Comparison of ENCODE assay signal across 13 cellular contexts in genomic region chr7:116426428-116427156, GRCh38.
DNase-seq lines count a peak whose midpoint lies in the region; ATAC-seq and TF ChIP-seq lines count a peak whose summit lies in the region.
"Had no signal": no experiment of that assay in that cellular context is flagged by ENCODE, and none has a peak within 500 bp of the region (broad histone marks: within the 10 kb centered on the region; RNA-seq: fewer than 3 reads in every experiment).

No MANE protein-coding gene starts in this region.

- peak; percentile 67 to 86 for ATAC-seq in right cardiac atrium
- ATAC-seq in upper lobe of right lung = peak; percentile 38
- no peak for ATAC-seq in HG03521 (IDR thresholded peaks at IDR 0.05; ENCODE audit: unreplicated experiment)
- ATAC-seq in HG03139 (IDR thresholded peaks at IDR 0.05; ENCODE audit: unreplicated experiment) = no peak

- CTCF ChIA-PET in activated naive CD4-positive, alpha-beta T cell treated with anti-CD3 and anti-CD28 coated beads for 36 hours (lab: Charles Lee) = interaction anchor here (0.7 kb wide), 1 partner anchor 100 kb away, joined by 3 read pairs; no protein-coding TSS in a partner anchor
- CTCF ChIA-PET in activated naive CD4-positive, alpha-beta T cell treated with anti-CD3 and anti-CD28 coated beads, Interleukin-2, amount 10 ng/mL, durations not matched to agents 7 days and 5 days (lab: Charles Lee) = no interaction called here

- intact Hi-C loops in activated naive CD4-positive, alpha-beta T cell treated with anti-CD3 and anti-CD28 coated beads for 36 hours (cut with micrococcal nuclease) = no loop called here
- intact Hi-C loops in right cardiac atrium (cut with DNase I) (no loop called here), upper lobe of right lung (cut with DNase I) (no loop called here)

- DNase-seq in activated naive CD4-positive, alpha-beta T cell treated with anti-CD3 and anti-CD28 coated beads for 36 hours = peak; percentile 7
- no peak for DNase-seq in activated naive CD4-positive, alpha-beta T cell treated with anti-CD3 and anti-CD28 coated beads, Interleukin-2, amount 10 ng/mL, durations not matched to agents 7 days and 5 days
- DNase-seq in amniotic stem cell (lab: John Stamatoyannopoulos, UW) (peak; percentile 84), right cardiac atrium (no peak), upper lobe of right lung (no peak), NCI-H510A treated with DMSO at 0.1 percent for 48 hours (lab: John Stamatoyannopoulos, UW) (no peak)
- DNase-seq: BE2C; endodermal cell; NCI-H82; retina; stimulated activated naive CD4-positive, alpha-beta T cell treated with Interleukin-2 at 50 U/mL for 16 hours had no signal

- H3K4me1 ChIP-seq in right cardiac atrium (ENCODE audit: control insufficient read depth, insufficient read depth, low read length) (no peaks in the 10 kb centered on the region), upper lobe of right lung (no peaks in the 10 kb centered on the region)
- H3K4me1 ChIP-seq: BE2C had no signal

- no peaks in the 10 kb centered on the region for H3K36me3 ChIP-seq in upper lobe of right lung
- H3K36me3 ChIP-seq: BE2C had no signal

- no peaks in the 10 kb centered on the region for H3K9me3 Mint-ChIP-seq in activated naive CD4-positive, alpha-beta T cell treated with anti-CD3 and anti-CD28 coated beads for 36 hours
- no peaks in the 10 kb centered on the region for H3K9me3 Mint-ChIP-seq in activated naive CD4-positive, alpha-beta T cell treated with anti-CD3 and anti-CD28 coated beads, Interleukin-2, amount 10 ng/mL, durations not matched to agents 7 days and 5 days
- H3K9me3 Mint-ChIP-seq: endodermal cell had no signal

- H3K9me3 ChIP-seq in right cardiac atrium (ENCODE audit: control insufficient read depth, low read length) (no peaks in the 10 kb centered on the region), upper lobe of right lung (no peaks in the 10 kb centered on the region)
- H3K9me3 ChIP-seq: BE2C had no signal

- H3K27me3 ChIP-seq in right cardiac atrium (ENCODE audit: control insufficient read depth, insufficient read depth) (no peaks in the 10 kb centered on the region), upper lobe of right lung (no peaks in the 10 kb centered on the region)
- H3K27me3 ChIP-seq: BE2C had no signal

- H3K27ac Mint-ChIP-seq in activated naive CD4-positive, alpha-beta T cell treated with anti-CD3 and anti-CD28 coated beads for 36 hours = no peak overlapping the region
- no peak overlapping the region for H3K27ac Mint-ChIP-seq in activated naive CD4-positive, alpha-beta T cell treated with anti-CD3 and anti-CD28 coated beads, Interleukin-2, amount 10 ng/mL, durations not matched to agents 7 days and 5 days
- H3K27ac Mint-ChIP-seq: endodermal cell had no signal

- H3K4me3 ChIP-seq in right cardiac atrium (ENCODE audit: low read length) (no peak overlapping the region), upper lobe of right lung (no peak overlapping the region)

- H3K36me3 Mint-ChIP-seq in activated naive CD4-positive, alpha-beta T cell treated with anti-CD3 and anti-CD28 coated beads for 36 hours (ENCODE audit: low read depth) = no peaks in the 10 kb centered on the region
- H3K36me3 Mint-ChIP-seq in activated naive CD4-positive, alpha-beta T cell treated with anti-CD3 and anti-CD28 coated beads, Interleukin-2, amount 10 ng/mL, durations not matched to agents 7 days and 5 days = no peaks in the 10 kb centered on the region

- WGBS in right cardiac atrium = 57% methylated on average over 4 of the region's 4 CpGs

- no peaks in the 10 kb centered on the region for H3K4me1 Mint-ChIP-seq in activated naive CD4-positive, alpha-beta T cell treated with anti-CD3 and anti-CD28 coated beads for 36 hours (ENCODE audit: low read depth)
- H3K4me1 Mint-ChIP-seq in activated naive CD4-positive, alpha-beta T cell treated with anti-CD3 and anti-CD28 coated beads, Interleukin-2, amount 10 ng/mL, durations not matched to agents 7 days and 5 days = no peaks in the 10 kb centered on the region

- H3K4me3 Mint-ChIP-seq in activated naive CD4-positive, alpha-beta T cell treated with anti-CD3 and anti-CD28 coated beads for 36 hours = no peak overlapping the region
- no peak overlapping the region for H3K4me3 Mint-ChIP-seq in activated naive CD4-positive, alpha-beta T cell treated with anti-CD3 and anti-CD28 coated beads, Interleukin-2, amount 10 ng/mL, durations not matched to agents 7 days and 5 days
- H3K4me3 Mint-ChIP-seq: endodermal cell had no signal

- no peak for TF ChIP-seq CTCF in upper lobe of right lung (IDR thresholded peaks at IDR 0.05)

- H3K27ac ChIP-seq in right cardiac atrium (ENCODE audit: low read length) = no peak overlapping the region
- no peak overlapping the region for H3K27ac ChIP-seq in upper lobe of right lung

- H3K27me3 Mint-ChIP-seq in activated naive CD4-positive, alpha-beta T cell treated with anti-CD3 and anti-CD28 coated beads for 36 hours (ENCODE audit: low read depth) = peaks cover 11% of the 10 kb centered on the region
- no peaks in the 10 kb centered on the region for H3K27me3 Mint-ChIP-seq in activated naive CD4-positive, alpha-beta T cell treated with anti-CD3 and anti-CD28 coated beads, Interleukin-2, amount 10 ng/mL, durations not matched to agents 7 days and 5 days

Comparison
In these comparisons a context has a peak if more than half of its experiments do, and no peak if none do; other contexts are left out.
1. DNase-seq: peak in activated naive CD4-positive, alpha-beta T cell treated with anti-CD3 and anti-CD28 coated beads for 36 hours (single experiment) and amniotic stem cell (single experiment); none in activated naive CD4-positive, alpha-beta T cell treated with anti-CD3 and anti-CD28 coated beads, Interleukin-2, amount 10 ng/mL, durations not matched to agents 7 days and 5 days (single experiment), right cardiac atrium (0 of 3), upper lobe of right lung (single experiment) and NCI-H510A treated with DMSO at 0.1 percent for 48 hours (single experiment).
2. ATAC-seq: peak in right cardiac atrium (2 of 2) and upper lobe of right lung (single experiment); none in HG03521 (single experiment) and HG03139 (single experiment).